Comparison of ENCODE assay signal across 1 cellular context in the genomic region with DNA sequence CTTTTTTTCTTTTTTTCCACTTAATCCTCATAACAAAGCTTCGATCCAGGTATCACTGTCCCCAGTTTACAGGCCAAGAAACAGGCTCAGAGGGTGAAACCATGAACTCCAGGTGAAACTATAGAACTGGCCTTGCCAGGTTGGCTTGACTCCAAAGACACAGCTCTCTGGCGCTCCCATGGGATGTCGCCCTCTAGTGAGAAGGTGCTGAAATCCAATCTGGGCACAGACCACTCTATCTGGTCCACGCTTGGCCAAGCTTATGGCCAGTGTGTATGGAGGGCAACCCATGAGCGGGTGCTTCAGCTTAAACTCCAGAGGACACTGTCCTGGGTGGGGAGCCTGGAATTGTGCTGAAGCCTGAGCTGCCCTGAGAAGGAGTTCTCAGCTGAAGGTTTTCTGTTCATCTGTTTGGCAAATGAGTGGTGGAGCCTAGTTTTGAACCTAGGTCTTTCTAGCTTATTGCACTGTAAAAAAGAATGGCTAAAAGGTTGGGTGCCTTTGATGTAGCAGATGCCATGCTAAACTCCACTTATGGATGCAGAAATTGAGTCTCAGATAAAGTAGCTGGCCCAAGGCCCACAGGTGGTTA.
TF ChIP-seq lines count a peak whose summit lies in the region.

No MANE protein-coding gene starts in this region.

TF ChIP-seq in IMR-90, 13 proteins besides CTCF, POLR2A, EP300 and RAD21 (continued from another document):
- TF ChIP-seq SMC3 (IDR thresholded peaks at IDR 0.05; ENCODE audit: low read depth, low read length) (no peak), NFE2L2 (IDR thresholded peaks at IDR 0.05; ENCODE audit: low read depth, low read length) (no peak), ELK1 (IDR thresholded peaks at IDR 0.05; ENCODE audit: borderline replicate concordance, low read depth, low read length) (no peak), MAFK (IDR thresholded peaks at IDR 0.05; ENCODE audit: low read depth, low read length) (no peak), RCOR1 (IDR thresholded peaks at IDR 0.05; ENCODE audit: insufficient replicate concordance, low read length) (no peak), FOS (IDR thresholded peaks at IDR 0.05; ENCODE audit: low read depth, low read length) (no peak), BHLHE40 (IDR thresholded peaks at IDR 0.05; ENCODE audit: low read depth, low read length) (no peak), CEBPB (IDR thresholded peaks at IDR 0.05; ENCODE audit: low read depth, low read length) (no peak), MAZ (IDR thresholded peaks at IDR 0.05; ENCODE audit: borderline replicate concordance, low read depth, low read length) (no peak)
